Comparison of ENCODE assay signal across 1 cellular context in the genomic region with DNA sequence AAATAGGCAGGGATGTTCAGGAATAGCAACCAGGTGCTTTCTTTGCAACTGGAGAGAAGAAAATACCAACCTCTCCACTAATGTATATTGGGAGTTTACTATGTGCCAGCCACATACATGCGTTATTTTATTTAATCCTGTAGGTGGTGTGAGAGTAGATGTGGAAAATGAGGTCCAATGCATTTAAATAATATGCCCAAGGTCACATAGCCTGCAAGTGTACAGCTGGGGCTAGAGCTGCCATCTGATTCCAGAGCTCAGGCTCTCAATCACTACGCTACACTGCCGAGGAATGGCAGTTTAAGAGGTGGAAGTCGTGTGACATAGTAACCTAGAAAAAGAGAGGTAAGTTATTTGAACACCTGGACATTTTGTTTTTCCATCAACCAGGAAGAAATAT.
TF ChIP-seq lines count a peak whose summit lies in the region.

No MANE protein-coding gene starts in this region.

TF ChIP-seq in HCT116, 20 proteins besides CTCF, POLR2A, EP300 and RAD21 (continued from another document):
- TF ChIP-seq, protein P1, sequence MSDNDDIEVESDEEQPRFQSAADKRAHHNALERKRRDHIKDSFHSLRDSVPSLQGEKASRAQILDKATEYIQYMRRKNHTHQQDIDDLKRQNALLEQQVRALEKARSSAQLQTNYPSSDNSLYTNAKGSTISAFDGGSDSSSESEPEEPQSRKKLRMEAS (IDR thresholded peaks at IDR 0.05): no peak
- TF ChIP-seq CBX3 (IDR thresholded peaks at IDR 0.05; ENCODE audit: low read depth) (no peak), ZFX (IDR thresholded peaks at IDR 0.05) (no peak), EGR1 (IDR thresholded peaks at IDR 0.05; ENCODE audit: low read depth) (no peak), SIN3A (IDR thresholded peaks at IDR 0.05; ENCODE audit: low read depth) (no peak), ZNF274 (IDR thresholded peaks at IDR 0.05; ENCODE audit: low read depth, low read length) (no peak), JUND (IDR thresholded peaks at IDR 0.05) (no peak), EZH2phosphoT487 (IDR thresholded peaks at IDR 0.05; ENCODE audit: borderline replicate concordance) (no peak), SRF (IDR thresholded peaks at IDR 0.05; ENCODE audit: low read depth) (no peak), POLR2AphosphoS5 (IDR thresholded peaks at IDR 0.05; ENCODE audit: low read depth, low read length) (no peak), ELF1 (IDR thresholded peaks at IDR 0.05; ENCODE audit: borderline replicate concordance, low read depth) (no peak), YY1 (IDR thresholded peaks at IDR 0.05; ENCODE audit: extremely low read depth, insufficient replicate concordance, low read depth, low read length) (no peak)
TF ChIP-seq in HCT116: peak in this region for 0.
